8 cellular contexts compared by ENCODE assay signal in the genomic region with DNA sequence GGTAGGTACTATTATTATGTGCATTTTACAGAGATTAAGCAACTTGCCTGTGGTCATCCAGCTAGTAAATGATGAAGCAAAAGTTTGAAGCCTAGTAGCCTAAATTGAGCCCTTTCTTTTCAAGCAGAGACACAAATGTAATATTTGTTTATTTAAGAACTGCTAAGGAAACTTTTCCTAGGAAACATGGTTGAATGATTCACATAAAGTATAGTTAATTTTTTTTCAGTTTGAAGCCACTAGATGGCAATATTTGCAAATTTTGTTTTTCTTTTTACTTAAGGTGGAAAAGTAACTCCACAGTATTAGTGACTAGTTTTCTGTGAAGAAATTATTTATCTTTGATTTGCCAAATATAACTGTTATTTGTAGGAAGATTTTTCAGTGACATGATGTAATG. TPM values are rescaled to one million over a fixed set of nuclear protein-coding genes. Genes with fewer than 3 reads are reported as not detected.
DNase-seq lines count a peak whose midpoint lies in the region; ATAC-seq and TF ChIP-seq lines count a peak whose summit lies in the region.

No MANE protein-coding gene starts in this region.

- DNase-seq in NOMO-1 treated with DMSO at 0.1 percent for 48 hours (lab: John Stamatoyannopoulos, UW; ENCODE audit: unreplicated experiment) = peak; percentile 17
- DNase-seq in NOMO-1 treated with dmso at 0.1 percent for 144 hours (lab: John Stamatoyannopoulos, UW; ENCODE audit: unreplicated experiment) = no peak
- peak; percentile 3 for DNase-seq in NCI-H774 (lab: John Stamatoyannopoulos, UW)
- DNase-seq in fibroblast of gingiva (ENCODE audit: low read depth) = peak; percentile 58
- DNase-seq in tibial nerve (ENCODE audit: low spot score in 2 of 2) = no peak
- no peak for DNase-seq in T-helper 17 cell
- no peak for DNase-seq in 8988T

- no peaks in the 10 kb centered on the region for H3K27me3 Mint-ChIP-seq in T-helper 17 cell

- H3K36me3 ChIP-seq in tibial nerve = no peaks in the 10 kb centered on the region

- no peak for TF ChIP-seq EP300 in tibial nerve (IDR thresholded peaks at IDR 0.05)

- peak; percentile 6 to 33 (median 16) for TF ChIP-seq CTCF in tibial nerve (IDR thresholded peaks at IDR 0.05)

- no peak overlapping the region for H3K27ac ChIP-seq in tibial nerve

- TF ChIP-seq POLR2A in tibial nerve (IDR thresholded peaks at IDR 0.05) = no peak

- ATAC-seq in HG02642 (IDR thresholded peaks at IDR 0.05; ENCODE audit: poor library complexity, unreplicated experiment) (no peak), T-helper 17 cell (no peak)

- H3K27ac Mint-ChIP-seq in T-helper 17 cell = no peak overlapping the region

- H3K27me3 ChIP-seq in tibial nerve = no peaks in the 10 kb centered on the region

- H3K36me3 Mint-ChIP-seq in T-helper 17 cell (ENCODE audit: low read depth) = no peaks in the 10 kb centered on the region

- H3K4me3 Mint-ChIP-seq in T-helper 17 cell = no peak overlapping the region

- H3K9me3 ChIP-seq in tibial nerve (peaks cover 0 to 4% (median 0%) of the 10 kb centered on the region in 4 donors), T-helper 17 cell (ENCODE audit: control insufficient read depth, low read length, poor library complexity, severe bottlenecking) (no peaks in the 10 kb centered on the region)

- no peaks in the 10 kb centered on the region for H3K4me1 ChIP-seq in tibial nerve

- H3K4me3 ChIP-seq in tibial nerve = no peak overlapping the region

- H3K4me1 Mint-ChIP-seq in T-helper 17 cell = no peaks in the 10 kb centered on the region

RNA-seq across cellular contexts. Expression of a gene that starts 52.8 kb away (rescaled TPM):
- total RNA-seq in tibial nerve (10 to 100 TPM; 46.5 to 61.8 (median 55.0) TPM), T-helper 17 cell (10 to 100 TPM; 46.7 to 49.3 TPM)

Comparison
In these comparisons a context has a peak if more than half of its experiments do, and no peak if none do; other contexts are left out.
1. DNase-seq: peak in NOMO-1 treated with DMSO at 0.1 percent for 48 hours (single experiment), NCI-H774 (single experiment) and fibroblast of gingiva (single experiment); none in NOMO-1 treated with dmso at 0.1 percent for 144 hours (single experiment), tibial nerve (0 of 2), T-helper 17 cell (0 of 3) and 8988T (single experiment).